ENCODE assay signal across 1 cellular context in genomic region chr2:96951125-96951654, GRCh38.
TF ChIP-seq lines count a peak whose summit lies in the region.

No MANE protein-coding gene starts in this region.

TF ChIP-seq in H1, 55 proteins besides CTCF, POLR2A, EP300 and RAD21 (continued from another document):
- TF ChIP-seq CHD7 (IDR thresholded peaks at IDR 0.05; ENCODE audit: insufficient replicate concordance, low read length), result no peak
- no peak for TF ChIP-seq TCF12 (IDR thresholded peaks at IDR 0.05; ENCODE audit: low read depth, low read length)
- TF ChIP-seq POLR2AphosphoS5 (IDR thresholded peaks at IDR 0.05; ENCODE audit: low read depth, low read length), result no peak
- TF ChIP-seq JUND (IDR thresholded peaks at IDR 0.05; ENCODE audit: low read length), result no peak
- no peak for TF ChIP-seq ZNF274 (IDR thresholded peaks at IDR 0.05; ENCODE audit: borderline replicate concordance, extremely low read depth, low read length)
- TF ChIP-seq CHD2 (IDR thresholded peaks at IDR 0.05; ENCODE audit: low read length), result 0 out of 2 replicates have a peak, but pooled peaks have one; percentile 36
- peak; percentile 43; the same call in 1 of the 2 replicates for TF ChIP-seq YY1 (IDR thresholded peaks at IDR 0.05; ENCODE audit: low read depth, low read length)
- peak in 1 of 2 experiments; percentile 72; a peak in 1 of 4 replicates for TF ChIP-seq SIN3A (conservative IDR thresholded peaks at IDR 0.05 in 1 of 2, IDR thresholded peaks at IDR 0.05 in 1 of 2; ENCODE audit: low read depth in 1 of 2, low read length in 2 of 2)
- TF ChIP-seq, protein P1, sequence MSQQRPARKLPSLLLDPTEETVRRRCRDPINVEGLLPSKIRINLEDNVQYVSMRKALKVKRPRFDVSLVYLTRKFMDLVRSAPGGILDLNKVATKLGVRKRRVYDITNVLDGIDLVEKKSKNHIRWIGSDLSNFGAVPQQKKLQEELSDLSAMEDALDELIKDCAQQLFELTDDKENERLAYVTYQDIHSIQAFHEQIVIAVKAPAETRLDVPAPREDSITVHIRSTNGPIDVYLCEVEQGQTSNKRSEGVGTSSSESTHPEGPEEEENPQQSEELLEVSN (IDR thresholded peaks at IDR 0.05), result peak; percentile 90
- TF ChIP-seq USF2 (IDR thresholded peaks at IDR 0.05; ENCODE audit: low read length), result no peak
- no peak for TF ChIP-seq RNF2 (IDR thresholded peaks at IDR 0.05; ENCODE audit: borderline replicate concordance, low read depth, low read length, missing control alignments, poor library complexity, severe bottlenecking)
- no peak for TF ChIP-seq KDM4A (IDR thresholded peaks at IDR 0.05; ENCODE audit: low read depth, low read length, severe bottlenecking)
- no peak; the same call in 1 of the 2 replicates for TF ChIP-seq NRF1 (IDR thresholded peaks at IDR 0.05; ENCODE audit: low read depth, low read length)
- TF ChIP-seq TAF7 (optimal IDR thresholded peaks at IDR 0.05; ENCODE audit: borderline replicate concordance, low read depth, low read length), result no peak
- TF ChIP-seq TEAD4 (IDR thresholded peaks at IDR 0.05; ENCODE audit: low read depth, low read length), result peak; percentile 84
- no peak for TF ChIP-seq SIRT6 (IDR thresholded peaks at IDR 0.05; ENCODE audit: low read length)
- peak; percentile 80 for TF ChIP-seq MAX (IDR thresholded peaks at IDR 0.05)
